In genomic region chr7:7718461-7718860, GRCh38 we compare ENCODE assay signal across 8 cellular contexts. TPM values are rescaled to one million over a fixed set of nuclear protein-coding genes. Genes with fewer than 3 reads are reported as not detected.
DNase-seq lines count a peak whose midpoint lies in the region; ATAC-seq, FAIRE-seq and TF ChIP-seq lines count a peak whose summit lies in the region.

Gene RPA3, minus strand, starts transcription at chr7:7718607. Its CDS starts 78,189 bp downstream, at chr7:7640418.

- intact Hi-C loops in vagina (cut with DNase I) (no loop called here), body of pancreas (cut with DNase I) (no loop called here)

- H4K20me1 ChIP-seq in astrocyte (ENCODE audit: insufficient read depth, low read length), result no peaks in the 10 kb centered on the region

- H2AFZ ChIP-seq in astrocyte (ENCODE audit: low read depth, low read length), result no peak within 1 kb of the TSS

- no peak for FAIRE-seq in astrocyte (lab: Jason Lieb, UNC)

- peak within 1 kb of the TSS; percentile 75 for H3K27ac Mint-ChIP-seq in activated naive CD4-positive, alpha-beta T cell treated with anti-CD3 and anti-CD28 coated beads, Interleukin-2, amount 10 ng/mL, durations not matched to agents 7 days and 5 days
- H3K27ac Mint-ChIP-seq in astrocyte (ENCODE audit: unreplicated experiment), result peak within 1 kb of the TSS; percentile 97

- no peak for ATAC-seq in body of pancreas

- H3K36me3 Mint-ChIP-seq in activated naive CD4-positive, alpha-beta T cell treated with anti-CD3 and anti-CD28 coated beads, Interleukin-2, amount 10 ng/mL, durations not matched to agents 7 days and 5 days, result peaks cover 2% of the 10 kb centered on the region
- peaks cover 2% of the 10 kb centered on the region for H3K36me3 Mint-ChIP-seq in astrocyte (ENCODE audit: low read depth, unreplicated experiment)

- H3K4me1 ChIP-seq in astrocyte (ENCODE audit: insufficient read depth, low read length) (peaks cover 7% of the 10 kb centered on the region), liver (ENCODE audit: control insufficient read depth in 4 of 4, insufficient read depth in 4 of 4, low read length in 3 of 4) (no peaks in the 10 kb centered on the region), vagina (peaks cover 15% of the 10 kb centered on the region), body of pancreas (no peaks in the 10 kb centered on the region)

- 89% methylated on average over 1 of the region's 1 CpG for WGBS in liver
- 79 to 86% methylated on average over 1 of the region's 1 CpG for WGBS in body of pancreas, 2 donors

- H3K27me3 Mint-ChIP-seq in activated naive CD4-positive, alpha-beta T cell treated with anti-CD3 and anti-CD28 coated beads, Interleukin-2, amount 10 ng/mL, durations not matched to agents 7 days and 5 days, result no peaks in the 10 kb centered on the region
- no peaks in the 10 kb centered on the region for H3K27me3 Mint-ChIP-seq in astrocyte (ENCODE audit: low read depth, unreplicated experiment)

- H3K27ac ChIP-seq in astrocyte (ENCODE audit: low read depth, low read length) (peak within 1 kb of the TSS; percentile 14), liver (ENCODE audit: low read depth in 1 of 2, low read length in 2 of 2) (no peak within 1 kb of the TSS), vagina (no peak within 1 kb of the TSS), body of pancreas (peak within 1 kb of the TSS in 1 of 4 donors; percentile 32)

- no peaks in the 10 kb centered on the region for H3K27me3 ChIP-seq in astrocyte (ENCODE audit: insufficient read depth, low read length)
- H3K27me3 ChIP-seq in liver (ENCODE audit: control insufficient read depth in 4 of 4, insufficient read depth in 4 of 4, low read length in 3 of 4), result no peaks in the 10 kb centered on the region
- H3K27me3 ChIP-seq in vagina, result no peaks in the 10 kb centered on the region
- no peaks in the 10 kb centered on the region for H3K27me3 ChIP-seq in body of pancreas

- no peaks in the 10 kb centered on the region for H3K36me3 ChIP-seq in astrocyte (ENCODE audit: insufficient read depth, low read length)
- no peaks in the 10 kb centered on the region for H3K36me3 ChIP-seq in liver (ENCODE audit: control insufficient read depth in 4 of 4, insufficient read depth in 3 of 4, low read depth in 1 of 4, low read length in 3 of 4)
- H3K36me3 ChIP-seq in vagina, result no peaks in the 10 kb centered on the region
- no peaks in the 10 kb centered on the region for H3K36me3 ChIP-seq in body of pancreas (replicated peaks in 1 of 2; ENCODE audit: insufficient read depth in 1 of 2, low read depth in 2 of 2)

- H3K4me3 ChIP-seq in astrocyte (ENCODE audit: insufficient read depth, low read depth, low read length), result no peak within 1 kb of the TSS
- H3K4me3 ChIP-seq in liver (ENCODE audit: low read depth in 1 of 3, low read length in 3 of 3), result no peak within 1 kb of the TSS
- no peak within 1 kb of the TSS for H3K4me3 ChIP-seq in vagina
- H3K4me3 ChIP-seq in body of pancreas, result no peak within 1 kb of the TSS

- TF ChIP-seq CTCF in astrocyte (IDR thresholded peaks at IDR 0.05; ENCODE audit: insufficient read depth, low read depth, low read length) (no peak), liver (IDR thresholded peaks at IDR 0.05; ENCODE audit: low read depth, low read length, missing input control) (no peak), vagina (IDR thresholded peaks at IDR 0.05) (no peak), body of pancreas (IDR thresholded peaks at IDR 0.05) (no peak)

- no peak within 1 kb of the TSS for H3K9ac ChIP-seq in astrocyte (ENCODE audit: low read length)
- no peak within 1 kb of the TSS for H3K9ac ChIP-seq in liver (ENCODE audit: low read depth in 1 of 2, low read length in 2 of 2)

- CTCF ChIA-PET in activated naive CD4-positive, alpha-beta T cell treated with anti-CD3 and anti-CD28 coated beads, Interleukin-2, amount 10 ng/mL, durations not matched to agents 7 days and 5 days (lab: Charles Lee), result interaction anchor here (1.2 to 2.2 kb wide), 4 partner anchors 11 to 46 kb away, joined by 3 to 8 read pairs (median 6); no protein-coding TSS in a partner anchor

- no peak for TF ChIP-seq RAD21 in liver (IDR thresholded peaks at IDR 0.05)

- DNase-seq in activated naive CD4-positive, alpha-beta T cell treated with anti-CD3 and anti-CD28 coated beads, Interleukin-2, amount 10 ng/mL, durations not matched to agents 7 days and 5 days, result no peak
- no peak for DNase-seq in activated naive CD4-positive, alpha-beta T cell (lab: John Stamatoyannopoulos, UW)
- DNase-seq in astrocyte (ENCODE audit: low read depth) (no peak), vagina (ENCODE audit: extremely low spot score in 2 of 2) (no peak), NOMO-1 treated with dmso at 0.1 percent for 144 hours (lab: John Stamatoyannopoulos, UW; ENCODE audit: unreplicated experiment) (no peak), ACHN (no peak), body of pancreas (no peak)

- peak within 1 kb of the TSS; percentile 37 for H3K4me2 ChIP-seq in astrocyte (ENCODE audit: low read length)

- H3K4me1 Mint-ChIP-seq in activated naive CD4-positive, alpha-beta T cell treated with anti-CD3 and anti-CD28 coated beads, Interleukin-2, amount 10 ng/mL, durations not matched to agents 7 days and 5 days, result peaks cover 16% of the 10 kb centered on the region
- H3K4me1 Mint-ChIP-seq in astrocyte (ENCODE audit: low read depth, unreplicated experiment), result peaks cover 17% of the 10 kb centered on the region

- H3K9me3 ChIP-seq in astrocyte (ENCODE audit: insufficient read depth, low read depth, low read length) (no peaks in the 10 kb centered on the region), liver (ENCODE audit: control insufficient read depth in 4 of 4, low read length in 3 of 4) (no peaks in the 10 kb centered on the region), vagina (no peaks in the 10 kb centered on the region), body of pancreas (no peaks in the 10 kb centered on the region)

- H3K9me3 Mint-ChIP-seq in activated naive CD4-positive, alpha-beta T cell treated with anti-CD3 and anti-CD28 coated beads, Interleukin-2, amount 10 ng/mL, durations not matched to agents 7 days and 5 days, result no peaks in the 10 kb centered on the region
- no peaks in the 10 kb centered on the region for H3K9me3 Mint-ChIP-seq in astrocyte (ENCODE audit: unreplicated experiment)

- no peak for TF ChIP-seq POLR2A in vagina (IDR thresholded peaks at IDR 0.05)
- TF ChIP-seq POLR2A in body of pancreas (IDR thresholded peaks at IDR 0.05), result no peak

- in situ Hi-C loops in ACHN (cut with HindIII; ENCODE audit: low pct_ligation_motif_present, low pct_unique_long_range_greater_than_20kb, low sequenced_read_pairs), result no loop called here

- no peaks in the 10 kb centered on the region for H3K79me2 ChIP-seq in astrocyte (ENCODE audit: insufficient read depth, low read length)

- no peak within 1 kb of the TSS for H3K4me3 Mint-ChIP-seq in activated naive CD4-positive, alpha-beta T cell treated with anti-CD3 and anti-CD28 coated beads, Interleukin-2, amount 10 ng/mL, durations not matched to agents 7 days and 5 days
- H3K4me3 Mint-ChIP-seq in astrocyte (ENCODE audit: unreplicated experiment), result no peak within 1 kb of the TSS

TF ChIP-seq in liver, 16 proteins besides CTCF, POLR2A, EP300 and RAD21:
- TF ChIP-seq SP1 (IDR thresholded peaks at IDR 0.05) (no peak), RXRA (IDR thresholded peaks at IDR 0.05) (no peak), HNF4A (conservative IDR thresholded peaks at IDR 0.05) (no peak), HNF4G (IDR thresholded peaks at IDR 0.05) (no peak), EGR1 (IDR thresholded peaks at IDR 0.05; ENCODE audit: low read depth in 2 of 2) (no peak), REST (IDR thresholded peaks at IDR 0.05) (no peak)
- TF ChIP-seq, protein P1, sequence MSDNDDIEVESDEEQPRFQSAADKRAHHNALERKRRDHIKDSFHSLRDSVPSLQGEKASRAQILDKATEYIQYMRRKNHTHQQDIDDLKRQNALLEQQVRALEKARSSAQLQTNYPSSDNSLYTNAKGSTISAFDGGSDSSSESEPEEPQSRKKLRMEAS (IDR thresholded peaks at IDR 0.05), result no peak

RNA-seq across cellular contexts. Expression of gene RPA3, which starts in this region (rescaled TPM):
- total RNA-seq in astrocyte, result 14.6 and 17.7 TPM in 2 replicates
- 10 to 100 TPM; 13.0 to 20.8 TPM for total RNA-seq in liver
- 10 to 100 TPM; 16.5 to 53.1 TPM for polyA plus RNA-seq in liver
- 12.3 TPM for total RNA-seq in vagina
- total RNA-seq in body of pancreas, result 1 to 10 TPM in 1 of 2 donors, under 1 TPM in 1; 0.66 to 6.0 TPM
